1 cellular context compared by ENCODE assay signal in the genomic region with DNA sequence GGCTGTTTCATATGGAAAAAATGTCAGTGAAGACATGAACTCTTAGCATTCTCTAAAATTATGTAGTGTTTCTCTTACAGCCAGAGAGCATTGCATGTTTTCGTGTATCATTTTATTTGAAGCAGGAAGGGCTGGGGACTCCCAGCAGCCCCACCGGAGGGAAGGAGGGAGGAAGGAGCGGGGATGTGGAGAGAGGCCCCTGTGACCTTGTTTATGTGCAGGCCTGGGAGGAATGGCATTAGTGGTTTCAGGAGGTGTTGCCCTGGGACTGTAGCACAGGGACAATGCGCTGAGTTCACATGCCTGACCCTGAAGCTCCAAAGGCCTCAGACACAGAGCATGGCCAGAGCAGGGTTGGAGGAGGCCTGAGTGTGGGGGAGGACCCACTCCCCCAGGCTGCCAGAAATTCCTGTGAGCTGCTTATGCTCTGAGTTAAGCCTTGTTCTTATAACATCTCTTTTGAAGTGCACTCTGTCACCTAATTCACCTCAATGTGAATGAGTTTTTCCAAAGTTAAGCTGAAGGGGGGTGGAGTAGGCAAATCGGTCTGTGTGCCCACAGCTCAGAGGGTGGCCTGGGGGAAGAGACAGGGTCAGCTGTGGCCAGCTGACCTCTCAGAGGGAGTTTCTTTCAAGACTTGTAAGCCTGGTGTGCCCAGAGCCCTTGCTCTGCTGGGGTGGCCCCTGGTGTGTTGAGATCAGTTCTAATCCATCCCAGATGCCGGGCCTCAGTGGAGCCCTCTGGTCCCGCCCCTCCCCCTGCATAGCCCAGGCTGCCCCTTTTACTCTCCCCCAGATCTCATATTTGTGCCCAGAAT.
TF ChIP-seq lines count a peak whose summit lies in the region.

No MANE protein-coding gene starts in this region.

TF ChIP-seq in HepG2, 621 proteins besides CTCF, POLR2A, EP300 and RAD21 (continued from another document and continues in another):
- TF ChIP-seq, protein P1, sequence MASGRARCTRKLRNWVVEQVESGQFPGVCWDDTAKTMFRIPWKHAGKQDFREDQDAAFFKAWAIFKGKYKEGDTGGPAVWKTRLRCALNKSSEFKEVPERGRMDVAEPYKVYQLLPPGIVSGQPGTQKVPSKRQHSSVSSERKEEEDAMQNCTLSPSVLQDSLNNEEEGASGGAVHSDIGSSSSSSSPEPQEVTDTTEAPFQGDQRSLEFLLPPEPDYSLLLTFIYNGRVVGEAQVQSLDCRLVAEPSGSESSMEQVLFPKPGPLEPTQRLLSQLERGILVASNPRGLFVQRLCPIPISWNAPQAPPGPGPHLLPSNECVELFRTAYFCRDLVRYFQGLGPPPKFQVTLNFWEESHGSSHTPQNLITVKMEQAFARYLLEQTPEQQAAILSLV (CRISPR knock-in tag; IDR thresholded peaks at IDR 0.05; ENCODE audit: borderline replicate concordance): no peak
- TF ChIP-seq ZKSCAN5 (CRISPR knock-in tag; IDR thresholded peaks at IDR 0.05) (peak; percentile 32; the same call in 1 of the 2 replicates), ZBTB21 (CRISPR knock-in tag; IDR thresholded peaks at IDR 0.05) (no peak), SMC3 (IDR thresholded peaks at IDR 0.05; ENCODE audit: low read length) (no peak), MATR3 (CRISPR knock-in tag; IDR thresholded peaks at IDR 0.05) (no peak), ZNF496 (CRISPR knock-in tag; IDR thresholded peaks at IDR 0.05; ENCODE audit: insufficient replicate concordance) (no peak), SIX1 (CRISPR knock-in tag; IDR thresholded peaks at IDR 0.05; ENCODE audit: borderline replicate concordance) (no peak), ZNF652 (CRISPR knock-in tag; IDR thresholded peaks at IDR 0.05; ENCODE audit: borderline replicate concordance, low read depth) (no peak), ZNF850 (CRISPR knock-in tag; conservative IDR thresholded peaks at IDR 0.05) (no peak), ZNF546 (CRISPR knock-in tag; conservative IDR thresholded peaks at IDR 0.05) (0 out of 2 replicates have a peak, but pooled peaks have one; percentile 65), GABPB1 (CRISPR knock-in tag; IDR thresholded peaks at IDR 0.05) (peak; percentile 26; the same call in 1 of the 2 replicates), ZNF234 (CRISPR knock-in tag; conservative IDR thresholded peaks at IDR 0.05) (no peak), NFYB (CRISPR knock-in tag; IDR thresholded peaks at IDR 0.05) (no peak), CBFB (CRISPR knock-in tag; IDR thresholded peaks at IDR 0.05) (peak; percentile 83), REPIN1 (CRISPR knock-in tag; IDR thresholded peaks at IDR 0.05; ENCODE audit: borderline replicate concordance, low read depth) (no peak; the same call in 1 of the 2 replicates), SMYD3 (CRISPR knock-in tag; IDR thresholded peaks at IDR 0.05) (no peak), ZIK1 (CRISPR knock-in tag; IDR thresholded peaks at IDR 0.05; ENCODE audit: borderline replicate concordance, low read depth) (no peak), ZBTB3 (CRISPR knock-in tag; IDR thresholded peaks at IDR 0.05; ENCODE audit: borderline replicate concordance, low read depth) (0 out of 2 replicates have a peak, but pooled peaks have one; percentile 42), HDAC6 (IDR thresholded peaks at IDR 0.05; ENCODE audit: low read depth, low read length) (no peak), ESRRA (CRISPR knock-in tag; IDR thresholded peaks at IDR 0.05; ENCODE audit: low read depth) (peak; percentile 84; the same call in 1 of the 2 replicates), TSC22D2 (CRISPR knock-in tag; IDR thresholded peaks at IDR 0.05; ENCODE audit: borderline replicate concordance) (no peak), KLF16 (CRISPR knock-in tag; IDR thresholded peaks at IDR 0.05) (peak in 1 of 2 experiments; percentile 35; a peak in 1 of 4 replicates), KAT2B (IDR thresholded peaks at IDR 0.05; ENCODE audit: borderline replicate concordance, low read depth, low read length) (no peak), MAFF (IDR thresholded peaks at IDR 0.05; ENCODE audit: low read depth, low read length) (no peak), ZMYM4 (CRISPR knock-in tag; IDR thresholded peaks at IDR 0.05) (no peak; the same call in 1 of the 2 replicates), SUZ12 (IDR thresholded peaks at IDR 0.05; ENCODE audit: low read depth, low read length) (no peak), RFXANK (CRISPR knock-in tag; IDR thresholded peaks at IDR 0.05) (no peak), SRSF1 (optimal IDR thresholded peaks at IDR 0.05; ENCODE audit: low read depth, low read length) (no peak), MIXL1 (CRISPR knock-in tag; IDR thresholded peaks at IDR 0.05) (no peak)
- TF ChIP-seq, protein P2, sequence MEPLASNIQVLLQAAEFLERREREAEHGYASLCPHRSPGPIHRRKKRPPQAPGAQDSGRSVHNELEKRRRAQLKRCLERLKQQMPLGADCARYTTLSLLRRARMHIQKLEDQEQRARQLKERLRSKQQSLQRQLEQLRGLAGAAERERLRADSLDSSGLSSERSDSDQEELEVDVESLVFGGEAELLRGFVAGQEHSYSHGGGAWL (CRISPR knock-in tag; IDR thresholded peaks at IDR 0.05): no peak
- TF ChIP-seq, protein P3, sequence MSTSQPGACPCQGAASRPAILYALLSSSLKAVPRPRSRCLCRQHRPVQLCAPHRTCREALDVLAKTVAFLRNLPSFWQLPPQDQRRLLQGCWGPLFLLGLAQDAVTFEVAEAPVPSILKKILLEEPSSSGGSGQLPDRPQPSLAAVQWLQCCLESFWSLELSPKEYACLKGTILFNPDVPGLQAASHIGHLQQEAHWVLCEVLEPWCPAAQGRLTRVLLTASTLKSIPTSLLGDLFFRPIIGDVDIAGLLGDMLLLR (CRISPR knock-in tag; IDR thresholded peaks at IDR 0.05): no peak
- TF ChIP-seq, protein P4, sequence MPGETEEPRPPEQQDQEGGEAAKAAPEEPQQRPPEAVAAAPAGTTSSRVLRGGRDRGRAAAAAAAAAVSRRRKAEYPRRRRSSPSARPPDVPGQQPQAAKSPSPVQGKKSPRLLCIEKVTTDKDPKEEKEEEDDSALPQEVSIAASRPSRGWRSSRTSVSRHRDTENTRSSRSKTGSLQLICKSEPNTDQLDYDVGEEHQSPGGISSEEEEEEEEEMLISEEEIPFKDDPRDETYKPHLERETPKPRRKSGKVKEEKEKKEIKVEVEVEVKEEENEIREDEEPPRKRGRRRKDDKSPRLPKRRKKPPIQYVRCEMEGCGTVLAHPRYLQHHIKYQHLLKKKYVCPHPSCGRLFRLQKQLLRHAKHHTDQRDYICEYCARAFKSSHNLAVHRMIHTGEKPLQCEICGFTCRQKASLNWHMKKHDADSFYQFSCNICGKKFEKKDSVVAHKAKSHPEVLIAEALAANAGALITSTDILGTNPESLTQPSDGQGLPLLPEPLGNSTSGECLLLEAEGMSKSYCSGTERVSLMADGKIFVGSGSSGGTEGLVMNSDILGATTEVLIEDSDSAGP (CRISPR knock-in tag; IDR thresholded peaks at IDR 0.05; ENCODE audit: borderline replicate concordance): peak; percentile 67; the same call in 1 of the 2 replicates
- TF ChIP-seq, protein P5, sequence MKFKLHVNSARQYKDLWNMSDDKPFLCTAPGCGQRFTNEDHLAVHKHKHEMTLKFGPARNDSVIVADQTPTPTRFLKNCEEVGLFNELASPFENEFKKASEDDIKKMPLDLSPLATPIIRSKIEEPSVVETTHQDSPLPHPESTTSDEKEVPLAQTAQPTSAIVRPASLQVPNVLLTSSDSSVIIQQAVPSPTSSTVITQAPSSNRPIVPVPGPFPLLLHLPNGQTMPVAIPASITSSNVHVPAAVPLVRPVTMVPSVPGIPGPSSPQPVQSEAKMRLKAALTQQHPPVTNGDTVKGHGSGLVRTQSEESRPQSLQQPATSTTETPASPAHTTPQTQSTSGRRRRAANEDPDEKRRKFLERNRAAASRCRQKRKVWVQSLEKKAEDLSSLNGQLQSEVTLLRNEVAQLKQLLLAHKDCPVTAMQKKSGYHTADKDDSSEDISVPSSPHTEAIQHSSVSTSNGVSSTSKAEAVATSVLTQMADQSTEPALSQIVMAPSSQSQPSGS (CRISPR knock-in tag; IDR thresholded peaks at IDR 0.05): no peak
- TF ChIP-seq, protein P6, sequence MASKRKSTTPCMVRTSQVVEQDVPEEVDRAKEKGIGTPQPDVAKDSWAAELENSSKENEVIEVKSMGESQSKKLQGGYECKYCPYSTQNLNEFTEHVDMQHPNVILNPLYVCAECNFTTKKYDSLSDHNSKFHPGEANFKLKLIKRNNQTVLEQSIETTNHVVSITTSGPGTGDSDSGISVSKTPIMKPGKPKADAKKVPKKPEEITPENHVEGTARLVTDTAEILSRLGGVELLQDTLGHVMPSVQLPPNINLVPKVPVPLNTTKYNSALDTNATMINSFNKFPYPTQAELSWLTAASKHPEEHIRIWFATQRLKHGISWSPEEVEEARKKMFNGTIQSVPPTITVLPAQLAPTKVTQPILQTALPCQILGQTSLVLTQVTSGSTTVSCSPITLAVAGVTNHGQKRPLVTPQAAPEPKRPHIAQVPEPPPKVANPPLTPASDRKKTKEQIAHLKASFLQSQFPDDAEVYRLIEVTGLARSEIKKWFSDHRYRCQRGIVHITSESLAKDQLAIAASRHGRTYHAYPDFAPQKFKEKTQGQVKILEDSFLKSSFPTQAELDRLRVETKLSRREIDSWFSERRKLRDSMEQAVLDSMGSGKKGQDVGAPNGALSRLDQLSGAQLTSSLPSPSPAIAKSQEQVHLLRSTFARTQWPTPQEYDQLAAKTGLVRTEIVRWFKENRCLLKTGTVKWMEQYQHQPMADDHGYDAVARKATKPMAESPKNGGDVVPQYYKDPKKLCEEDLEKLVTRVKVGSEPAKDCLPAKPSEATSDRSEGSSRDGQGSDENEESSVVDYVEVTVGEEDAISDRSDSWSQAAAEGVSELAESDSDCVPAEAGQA (IDR thresholded peaks at IDR 0.05; ENCODE audit: low read depth): no peak
- TF ChIP-seq, protein P6 (CRISPR knock-in tag; IDR thresholded peaks at IDR 0.05; ENCODE audit: borderline replicate concordance): no peak
- TF ChIP-seq, protein P7, sequence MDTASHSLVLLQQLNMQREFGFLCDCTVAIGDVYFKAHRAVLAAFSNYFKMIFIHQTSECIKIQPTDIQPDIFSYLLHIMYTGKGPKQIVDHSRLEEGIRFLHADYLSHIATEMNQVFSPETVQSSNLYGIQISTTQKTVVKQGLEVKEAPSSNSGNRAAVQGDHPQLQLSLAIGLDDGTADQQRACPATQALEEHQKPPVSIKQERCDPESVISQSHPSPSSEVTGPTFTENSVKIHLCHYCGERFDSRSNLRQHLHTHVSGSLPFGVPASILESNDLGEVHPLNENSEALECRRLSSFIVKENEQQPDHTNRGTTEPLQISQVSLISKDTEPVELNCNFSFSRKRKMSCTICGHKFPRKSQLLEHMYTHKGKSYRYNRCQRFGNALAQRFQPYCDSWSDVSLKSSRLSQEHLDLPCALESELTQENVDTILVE (CRISPR knock-in tag; IDR thresholded peaks at IDR 0.05): no peak; the same call in 1 of the 2 replicates
- TF ChIP-seq, protein P8, sequence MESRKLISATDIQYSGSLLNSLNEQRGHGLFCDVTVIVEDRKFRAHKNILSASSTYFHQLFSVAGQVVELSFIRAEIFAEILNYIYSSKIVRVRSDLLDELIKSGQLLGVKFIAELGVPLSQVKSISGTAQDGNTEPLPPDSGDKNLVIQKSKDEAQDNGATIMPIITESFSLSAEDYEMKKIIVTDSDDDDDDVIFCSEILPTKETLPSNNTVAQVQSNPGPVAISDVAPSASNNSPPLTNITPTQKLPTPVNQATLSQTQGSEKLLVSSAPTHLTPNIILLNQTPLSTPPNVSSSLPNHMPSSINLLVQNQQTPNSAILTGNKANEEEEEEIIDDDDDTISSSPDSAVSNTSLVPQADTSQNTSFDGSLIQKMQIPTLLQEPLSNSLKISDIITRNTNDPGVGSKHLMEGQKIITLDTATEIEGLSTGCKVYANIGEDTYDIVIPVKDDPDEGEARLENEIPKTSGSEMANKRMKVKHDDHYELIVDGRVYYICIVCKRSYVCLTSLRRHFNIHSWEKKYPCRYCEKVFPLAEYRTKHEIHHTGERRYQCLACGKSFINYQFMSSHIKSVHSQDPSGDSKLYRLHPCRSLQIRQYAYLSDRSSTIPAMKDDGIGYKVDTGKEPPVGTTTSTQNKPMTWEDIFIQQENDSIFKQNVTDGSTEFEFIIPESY (CRISPR knock-in tag; IDR thresholded peaks at IDR 0.05): 0 out of 2 replicates have a peak, but pooled peaks have one; percentile 14
- TF ChIP-seq, protein P9, sequence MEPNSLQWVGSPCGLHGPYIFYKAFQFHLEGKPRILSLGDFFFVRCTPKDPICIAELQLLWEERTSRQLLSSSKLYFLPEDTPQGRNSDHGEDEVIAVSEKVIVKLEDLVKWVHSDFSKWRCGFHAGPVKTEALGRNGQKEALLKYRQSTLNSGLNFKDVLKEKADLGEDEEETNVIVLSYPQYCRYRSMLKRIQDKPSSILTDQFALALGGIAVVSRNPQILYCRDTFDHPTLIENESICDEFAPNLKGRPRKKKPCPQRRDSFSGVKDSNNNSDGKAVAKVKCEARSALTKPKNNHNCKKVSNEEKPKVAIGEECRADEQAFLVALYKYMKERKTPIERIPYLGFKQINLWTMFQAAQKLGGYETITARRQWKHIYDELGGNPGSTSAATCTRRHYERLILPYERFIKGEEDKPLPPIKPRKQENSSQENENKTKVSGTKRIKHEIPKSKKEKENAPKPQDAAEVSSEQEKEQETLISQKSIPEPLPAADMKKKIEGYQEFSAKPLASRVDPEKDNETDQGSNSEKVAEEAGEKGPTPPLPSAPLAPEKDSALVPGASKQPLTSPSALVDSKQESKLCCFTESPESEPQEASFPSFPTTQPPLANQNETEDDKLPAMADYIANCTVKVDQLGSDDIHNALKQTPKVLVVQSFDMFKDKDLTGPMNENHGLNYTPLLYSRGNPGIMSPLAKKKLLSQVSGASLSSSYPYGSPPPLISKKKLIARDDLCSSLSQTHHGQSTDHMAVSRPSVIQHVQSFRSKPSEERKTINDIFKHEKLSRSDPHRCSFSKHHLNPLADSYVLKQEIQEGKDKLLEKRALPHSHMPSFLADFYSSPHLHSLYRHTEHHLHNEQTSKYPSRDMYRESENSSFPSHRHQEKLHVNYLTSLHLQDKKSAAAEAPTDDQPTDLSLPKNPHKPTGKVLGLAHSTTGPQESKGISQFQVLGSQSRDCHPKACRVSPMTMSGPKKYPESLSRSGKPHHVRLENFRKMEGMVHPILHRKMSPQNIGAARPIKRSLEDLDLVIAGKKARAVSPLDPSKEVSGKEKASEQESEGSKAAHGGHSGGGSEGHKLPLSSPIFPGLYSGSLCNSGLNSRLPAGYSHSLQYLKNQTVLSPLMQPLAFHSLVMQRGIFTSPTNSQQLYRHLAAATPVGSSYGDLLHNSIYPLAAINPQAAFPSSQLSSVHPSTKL (CRISPR knock-in tag; IDR thresholded peaks at IDR 0.05): peak; percentile 86
